ENCODE assay signal across 19 cellular contexts in the genomic region with DNA sequence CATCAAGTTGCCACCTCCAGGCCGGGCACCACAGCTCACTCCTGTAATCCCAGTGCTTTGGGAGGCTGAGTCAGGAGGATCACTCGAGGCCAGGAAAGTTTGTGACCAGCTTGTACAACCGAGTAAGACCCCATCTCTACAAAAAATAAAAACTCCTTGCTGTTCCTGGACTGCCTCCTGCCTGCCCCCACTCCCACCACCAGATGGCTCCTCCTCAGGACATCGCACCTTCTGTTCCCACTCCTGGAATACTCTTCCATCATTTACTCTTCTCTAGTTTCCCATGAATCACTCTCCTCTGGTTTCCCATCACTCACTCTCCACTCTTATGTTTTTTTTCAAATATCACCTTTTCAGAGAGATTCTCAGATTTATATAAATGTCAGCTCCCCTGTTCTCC.
DNase-seq lines count a peak whose midpoint lies in the region; ATAC-seq, FAIRE-seq and TF ChIP-seq lines count a peak whose summit lies in the region.
"Had no signal": no experiment of that assay in that cellular context is flagged by ENCODE, and none has a peak within 500 bp of the region (broad histone marks: within the 10 kb centered on the region; RNA-seq: fewer than 3 reads in every experiment).

No MANE protein-coding gene starts in this region.

- no peak overlapping the region for H3K27ac ChIP-seq in hepatocyte
- H3K27ac ChIP-seq: dorsolateral prefrontal cortex, esophagus muscularis mucosa, spleen had no signal

- no peaks in the 10 kb centered on the region for H3K27me3 ChIP-seq in hepatocyte
- H3K27me3 ChIP-seq: dorsolateral prefrontal cortex, esophagus muscularis mucosa, spleen had no signal

- no peaks in the 10 kb centered on the region for H3K36me3 ChIP-seq in hepatocyte (replicated peaks; ENCODE audit: insufficient read depth, low read depth)
- H3K36me3 ChIP-seq: esophagus muscularis mucosa, spleen had no signal

- H3K9me3 ChIP-seq in hepatocyte (ENCODE audit: low read depth), result no peaks in the 10 kb centered on the region

- DNase-seq in D721Med (ENCODE audit: insufficient read length, low spot score) (no peak), HFF-Myc (ENCODE audit: extremely low read depth, low read depth) (no peak), SK-MEL-5 (ENCODE audit: low read depth, low spot score) (peak; percentile 32), hepatocyte (ENCODE audit: low spot score) (no peak), NCI-H2196 treated with DMSO at 0.1 percent for 48 hours (lab: John Stamatoyannopoulos, UW; ENCODE audit: unreplicated experiment) (no peak), NCI-H526 treated with DMSO at 0.1 percent for 48 hours (lab: John Stamatoyannopoulos, UW) (no peak), COLO668 (lab: John Stamatoyannopoulos, UW; ENCODE audit: unreplicated experiment) (no peak)
- DNase-seq: activated B cell treated with CpG ODN at 0.5 μM for 24 hours; activated CD8-positive, alpha-beta memory T cell treated with anti-CD3 and anti-CD28 coated beads for 24 hours; activated naive CD8-positive, alpha-beta T cell treated with anti-CD3 and anti-CD28 coated beads for 36 hours; dorsolateral prefrontal cortex; head of caudate nucleus; islet precursor cell; naive thymus-derived CD8-positive, alpha-beta T cell; NCI-H1048; posterior cingulate gyrus; spleen had no signal

- H3K4me3 ChIP-seq in HFF-Myc (replicated peaks; ENCODE audit: low read depth, low read length), result no peak overlapping the region
- H3K4me3 ChIP-seq in hepatocyte, result no peak overlapping the region
- H3K4me3 ChIP-seq: dorsolateral prefrontal cortex, esophagus muscularis mucosa, spleen had no signal

- H3K9me2 ChIP-seq in hepatocyte (replicated peaks; ENCODE audit: insufficient read depth), result no peaks in the 10 kb centered on the region

- no peak overlapping the region for H3K4me2 ChIP-seq in hepatocyte

- ATAC-seq in HG03135 (IDR thresholded peaks at IDR 0.05; ENCODE audit: unreplicated experiment), result no peak
- ATAC-seq: naive thymus-derived CD8-positive, alpha-beta T cell had no signal

- no peaks in the 10 kb centered on the region for H3K4me1 ChIP-seq in hepatocyte (ENCODE audit: insufficient read depth)
- H3K4me1 ChIP-seq: esophagus muscularis mucosa, spleen had no signal

- no peaks in the 10 kb centered on the region for H3K79me2 ChIP-seq in hepatocyte

- H2AFZ ChIP-seq in hepatocyte, result no peak overlapping the region

- in situ Hi-C loops in SK-MEL-5 (cut with HindIII; ENCODE audit: low pct_unique_long_range_greater_than_20kb, low sequenced_read_pairs), result no loop called here

- TF ChIP-seq CTCF in D721Med (IDR thresholded peaks at IDR 0.05; ENCODE audit: insufficient read depth, missing control alignments), result peak; percentile 23
- peak; percentile 8 for TF ChIP-seq CTCF in HFF-Myc (IDR thresholded peaks at IDR 0.05; ENCODE audit: low read depth, low read length, missing control alignments)
- TF ChIP-seq CTCF in hepatocyte (IDR thresholded peaks at IDR 0.05; ENCODE audit: poor library complexity), result peak; percentile 27

- WGBS in hepatocyte (ENCODE audit: low lambda C conversion rate, missing lambda C conversion rate), result 74% methylated on average over 4 of the region's 4 CpGs

- H4K20me1 ChIP-seq in hepatocyte (ENCODE audit: insufficient read depth, poor library complexity, severe bottlenecking), result no peaks in the 10 kb centered on the region

- no peak for FAIRE-seq in D721Med (lab: Jason Lieb, UNC)
